Comparison of ENCODE assay signal across 8 cellular contexts in the genomic region with DNA sequence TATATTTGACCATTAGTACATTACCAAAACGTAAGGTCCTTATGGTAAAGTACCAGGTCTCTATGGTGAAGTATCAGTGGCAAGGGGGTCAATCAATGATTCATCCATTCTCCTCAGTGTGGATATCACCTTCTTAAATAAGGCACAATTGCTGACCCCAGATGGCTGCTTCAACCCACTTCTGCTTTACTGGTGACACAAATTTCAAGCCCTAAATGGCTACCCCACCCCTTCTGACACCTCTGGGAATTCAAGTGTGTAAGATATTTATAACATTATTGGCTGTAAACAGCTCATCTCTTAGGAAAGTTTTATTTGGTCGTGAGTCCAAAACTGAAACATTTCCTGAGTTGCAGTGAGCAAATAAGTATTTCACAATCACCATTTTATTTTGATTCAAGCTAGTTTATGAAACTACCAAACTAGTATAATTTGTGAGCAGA. TPM values are rescaled to one million over a fixed set of nuclear protein-coding genes. Genes with fewer than 3 reads are reported as not detected.
DNase-seq lines count a peak whose midpoint lies in the region; ATAC-seq and TF ChIP-seq lines count a peak whose summit lies in the region.

No MANE protein-coding gene starts in this region.

- WGBS in stomach, 5 donors: 40 to 57% (median 48%) methylated on average over 2 of the region's 2 CpGs

- no peak for TF ChIP-seq EP300 in stomach (IDR thresholded peaks at IDR 0.05)

- POLR2A ChIA-PET in AG04450 (lab: Yijun Ruan, JAX) (no interaction called here), HEK293T (lab: Yijun Ruan, JAX) (no interaction called here)

- intact Hi-C loops in stomach (cut with DNase I; ENCODE audit: low total_unique reads): no loop called here

- no peak for DNase-seq in AG04450 (ENCODE audit: low read depth, low spot score)
- DNase-seq in stomach: no peak
- DNase-seq in coronary artery (ENCODE audit: low spot score): no peak
- no peak for DNase-seq in UCSD-AML1 (lab: John Stamatoyannopoulos, UW; ENCODE audit: unreplicated experiment)
- no peak for DNase-seq in HEK293T (ENCODE audit: extremely low spot score)

- no peak overlapping the region for H3K9ac ChIP-seq in KMS-11

- TF ChIP-seq CTCF in AG04450 (IDR thresholded peaks at IDR 0.05; ENCODE audit: low read depth, low read length) (no peak), KMS-11 (conservative IDR thresholded peaks at IDR 0.05; ENCODE audit: low read depth, low read length) (no peak), stomach (IDR thresholded peaks at IDR 0.05) (no peak), coronary artery (IDR thresholded peaks at IDR 0.05) (no peak)

- H3K9me3 ChIP-seq in AG04450 (ENCODE audit: control insufficient read depth, insufficient read depth, low read length) (peaks cover 2% of the 10 kb centered on the region; the same call in 1 of the 2 replicates), stomach (no peaks in the 10 kb centered on the region)

- ATAC-seq in GM21360 (IDR thresholded peaks at IDR 0.05; ENCODE audit: unreplicated experiment) (peak; percentile 48), esophagus mucosa (peak; percentile 17)

- H3K4me3 ChIP-seq in AG04450 (ENCODE audit: low read depth, low read length): peak overlapping the region; percentile 29; the same call in 1 of the 2 replicates
- no peak overlapping the region for H3K4me3 ChIP-seq in KMS-11 (IDR thresholded peaks at IDR 0.05; ENCODE audit: insufficient read depth, low read depth, low read length)
- no peak overlapping the region for H3K4me3 ChIP-seq in stomach
- H3K4me3 ChIP-seq in coronary artery: no peak overlapping the region

- no peak overlapping the region for H2AFZ ChIP-seq in KMS-11 (ENCODE audit: low read depth)

- peaks cover 86% of the 10 kb centered on the region for H3K79me2 ChIP-seq in KMS-11 (ENCODE audit: insufficient read depth, low read depth)

- H3K27me3 ChIP-seq in AG04450 (ENCODE audit: control insufficient read depth, insufficient read depth, low read length) (no peaks in the 10 kb centered on the region), KMS-11 (ENCODE audit: insufficient read depth, low read depth) (no peaks in the 10 kb centered on the region), stomach (no peaks in the 10 kb centered on the region)

- H3K4me1 ChIP-seq in KMS-11 (ENCODE audit: low read depth, poor library complexity, severe bottlenecking) (peaks cover 49% of the 10 kb centered on the region), stomach (peaks cover 44 to 96% (median 67%) of the 10 kb centered on the region in 4 donors)

- CTCF ChIA-PET in AG04450 (lab: Charles Lee): interaction anchor here (0.6 to 2.8 kb wide), 25 partner anchors 10 to 599 kb away, joined by 3 to 17 read pairs (median 6); a partner anchor contains a TSS
- CTCF ChIA-PET in HEK293T (lab: Yijun Ruan, JAX): interaction anchor here (0.7 to 1.7 kb wide), 2 partner anchors 169 to 266 kb away, joined by 3 to 4 read pairs; no protein-coding TSS in a partner anchor

- no peak for TF ChIP-seq POLR2A in stomach (IDR thresholded peaks at IDR 0.05)

- H3K4me2 ChIP-seq in KMS-11: peak overlapping the region; percentile 29; the same call in 1 of the 2 replicates

- no peak overlapping the region for H3K27ac ChIP-seq in AG04450 (ENCODE audit: low read depth, low read length)
- no peak overlapping the region for H3K27ac ChIP-seq in KMS-11
- H3K27ac ChIP-seq in stomach: peak overlapping the region in 4 of 5 donors; percentile 44 to 72 (median 62)
- H3K27ac ChIP-seq in coronary artery: peak overlapping the region in 1 of 2 donors; percentile 62

- H4K20me1 ChIP-seq in KMS-11 (ENCODE audit: insufficient read depth): no peaks in the 10 kb centered on the region

- H3K36me3 ChIP-seq in KMS-11 (ENCODE audit: insufficient read depth): no peaks in the 10 kb centered on the region
- peaks cover 0 to under 1% (median 0%) of the 10 kb centered on the region in 4 donors for H3K36me3 ChIP-seq in stomach

TF ChIP-seq in HEK293T, 16 proteins besides CTCF, POLR2A, EP300 and RAD21:
- TF ChIP-seq TARDBP (IDR thresholded peaks at IDR 0.05) (no peak), ELF4 (IDR thresholded peaks at IDR 0.05) (no peak), FOXA1 (IDR thresholded peaks at IDR 0.05) (no peak), FOXM1 (IDR thresholded peaks at IDR 0.05; ENCODE audit: borderline replicate concordance) (no peak)
- TF ChIP-seq, protein P1, sequence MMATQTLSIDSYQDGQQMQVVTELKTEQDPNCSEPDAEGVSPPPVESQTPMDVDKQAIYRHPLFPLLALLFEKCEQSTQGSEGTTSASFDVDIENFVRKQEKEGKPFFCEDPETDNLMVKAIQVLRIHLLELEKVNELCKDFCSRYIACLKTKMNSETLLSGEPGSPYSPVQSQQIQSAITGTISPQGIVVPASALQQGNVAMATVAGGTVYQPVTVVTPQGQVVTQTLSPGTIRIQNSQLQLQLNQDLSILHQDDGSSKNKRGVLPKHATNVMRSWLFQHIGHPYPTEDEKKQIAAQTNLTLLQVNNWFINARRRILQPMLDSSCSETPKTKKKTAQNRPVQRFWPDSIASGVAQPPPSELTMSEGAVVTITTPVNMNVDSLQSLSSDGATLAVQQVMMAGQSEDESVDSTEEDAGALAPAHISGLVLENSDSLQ (IDR thresholded peaks at IDR 0.05): no peak
TF ChIP-seq in HEK293T: peak in this region for 0.

RNA-seq across cellular contexts. Expression of a gene that starts 7.9 kb away (rescaled TPM):
- polyA plus RNA-seq in AG04450 (2011; rRNA removed) (11.9 and 18.3 TPM in 2 replicates), stomach (10 to 100 TPM in 1 of 3 donors, 1 to 10 TPM in 2; 8.7 to 15.7 (median 9.9) TPM)
- polyA minus RNA-seq in AG04450 (2011; rRNA and poly(A)+ RNA removed): 2.9 and 4.6 TPM in 2 replicates
- total RNA-seq in esophagus mucosa (5.3 TPM), stomach (10 to 100 TPM in 2 of 5 donors, 1 to 10 TPM in 2, under 1 TPM in 1; 0.58 to 18.9 (median 8.5) TPM)

RNA-seq across cellular contexts. Expression of a gene that starts 34.3 kb away (rescaled TPM):
- polyA plus RNA-seq in AG04450 (2011; rRNA removed): 37.8 and 46.8 TPM in 2 replicates
- polyA minus RNA-seq in AG04450 (2011; rRNA and poly(A)+ RNA removed): 31.0 and 42.2 TPM in 2 replicates
- 68.9 TPM for total RNA-seq in esophagus mucosa
- total RNA-seq in stomach: 100 to 1,000 TPM in 1 of 5 donors, 10 to 100 TPM in 4; 13.3 to 113 (median 49.7) TPM
- 10 to 100 TPM; 10.9 to 31.8 (median 19.8) TPM for polyA plus RNA-seq in stomach

Comparison
In these comparisons a context has a peak if more than half of its experiments do, and no peak if none do; other contexts are left out.
1. H3K27ac ChIP-seq: peak in stomach (4 of 5); none in AG04450 (single experiment) and KMS-11 (single experiment).